Comparison of ENCODE assay signal across 7 cellular contexts in genomic region chr2:218879881-218880748, GRCh38. TPM values are rescaled to one million over a fixed set of nuclear protein-coding genes. Genes with fewer than 3 reads are reported as not detected.
A peak's percentile ranks its signal among the peaks of the same experiment; 100 is the strongest.
DNase-seq lines count a peak whose midpoint lies in the region; ATAC-seq and TF ChIP-seq lines count a peak whose summit lies in the region.

No MANE protein-coding gene starts in this region.

- H3K27ac ChIP-seq in OCI-LY1 (ENCODE audit: low read depth, low read length, poor library complexity, severe bottlenecking): peak overlapping the region; percentile 89

- no peaks in the 10 kb centered on the region for H3F3A ChIP-seq in OCI-LY1 (ENCODE audit: insufficient read depth, low read length)

- no peak for TF ChIP-seq CTCF in OCI-LY1 (IDR thresholded peaks at IDR 0.05; ENCODE audit: low read length)

- no peaks in the 10 kb centered on the region for H3K27me3 ChIP-seq in OCI-LY1 (ENCODE audit: insufficient read depth, low read length)

- H3K4me3 ChIP-seq in OCI-LY1 (ENCODE audit: low read depth, low read length, poor library complexity, severe bottlenecking): peak overlapping the region; percentile 63

- H2AFZ ChIP-seq in OCI-LY1 (ENCODE audit: low read length): no peak overlapping the region

- ATAC-seq in GM18873 (IDR thresholded peaks at IDR 0.05; ENCODE audit: low FRiP score, unreplicated experiment): peak; percentile 62
- ATAC-seq in HG02759 (IDR thresholded peaks at IDR 0.05; ENCODE audit: unreplicated experiment): peak; percentile 73
- peak; percentile 80 for ATAC-seq in memory B cell (ENCODE audit: low read depth)
- peak; percentile 80 to 85 for ATAC-seq in stimulated activated naive B cell treated with anti-CD40 and anti-IgM and Interleukin-4, amounts not matched to agents 10 μg/mL and 1 μg/mL and 100 μg/mL, for 72 hours (replicated peaks)

- H3K27me3 Mint-ChIP-seq in memory B cell: peaks cover 1% of the 10 kb centered on the region
- H3K27me3 Mint-ChIP-seq in stimulated activated naive B cell treated with anti-CD40 and anti-IgM and Interleukin-4, amounts not matched to agents 10 μg/mL and 1 μg/mL and 100 μg/mL, for 72 hours: peaks cover 0 to 11% of the 10 kb centered on the region in 2 donors

- H3K36me3 Mint-ChIP-seq in memory B cell: no peaks in the 10 kb centered on the region
- peaks cover 0 to 1% of the 10 kb centered on the region in 2 donors for H3K36me3 Mint-ChIP-seq in stimulated activated naive B cell treated with anti-CD40 and anti-IgM and Interleukin-4, amounts not matched to agents 10 μg/mL and 1 μg/mL and 100 μg/mL, for 72 hours

- H3K4me1 Mint-ChIP-seq in memory B cell: peaks cover 47% of the 10 kb centered on the region
- peaks cover 48 to 74% of the 10 kb centered on the region in 2 donors for H3K4me1 Mint-ChIP-seq in stimulated activated naive B cell treated with anti-CD40 and anti-IgM and Interleukin-4, amounts not matched to agents 10 μg/mL and 1 μg/mL and 100 μg/mL, for 72 hours

- DNase-seq in activated gamma-delta T cell treated with Interleukin-2 at 50 U/mL for 16 hours (peak; percentile 79), memory B cell (ENCODE audit: low spot score in 2 of 2) (peak; percentile 84 to 88), ureter (ENCODE audit: low spot score) (no peak)
- DNase-seq in stimulated activated naive B cell treated with anti-CD40 and anti-IgM and Interleukin-4, amounts not matched to agents 10 μg/mL and 1 μg/mL and 100 μg/mL, for 72 hours: peak; percentile 72

- no peaks in the 10 kb centered on the region for H3K79me2 ChIP-seq in OCI-LY1 (ENCODE audit: insufficient read depth, low read length)

- peaks cover 80% of the 10 kb centered on the region for H3K4me1 ChIP-seq in OCI-LY1 (ENCODE audit: insufficient read depth, low read length, severe bottlenecking)

- no peaks in the 10 kb centered on the region for H3K9me3 ChIP-seq in OCI-LY1 (ENCODE audit: low read length)

- H3K4me2 ChIP-seq in OCI-LY1 (ENCODE audit: low read length): peak overlapping the region; percentile 62

- H3K4me3 Mint-ChIP-seq in memory B cell: peak overlapping the region; percentile 93
- H3K4me3 Mint-ChIP-seq in stimulated activated naive B cell treated with anti-CD40 and anti-IgM and Interleukin-4, amounts not matched to agents 10 μg/mL and 1 μg/mL and 100 μg/mL, for 72 hours: peak overlapping the region; percentile 83 to 92

- no peaks in the 10 kb centered on the region; the same call in 1 of the 2 replicates for H3K36me3 ChIP-seq in OCI-LY1 (ENCODE audit: insufficient read depth, low read length)

- H3K27ac Mint-ChIP-seq in memory B cell: peak overlapping the region; percentile 97
- peak overlapping the region; percentile 91 for H3K27ac Mint-ChIP-seq in stimulated activated naive B cell treated with anti-CD40 and anti-IgM and Interleukin-4, amounts not matched to agents 10 μg/mL and 1 μg/mL and 100 μg/mL, for 72 hours

- H3K9ac ChIP-seq in OCI-LY1 (ENCODE audit: low read length): peak overlapping the region; percentile 70

- no peaks in the 10 kb centered on the region for H3K9me2 ChIP-seq in OCI-LY1 (ENCODE audit: low read depth, low read length)

- no peaks in the 10 kb centered on the region for H3K9me3 Mint-ChIP-seq in memory B cell
- H3K9me3 Mint-ChIP-seq in stimulated activated naive B cell treated with anti-CD40 and anti-IgM and Interleukin-4, amounts not matched to agents 10 μg/mL and 1 μg/mL and 100 μg/mL, for 72 hours: no peaks in the 10 kb centered on the region

- no peaks in the 10 kb centered on the region for H4K20me1 ChIP-seq in OCI-LY1 (ENCODE audit: insufficient read depth, low read length)

RNA-seq across cellular contexts. Expression of gene WNT10A, which starts 0.5 kb away (rescaled TPM):
- 4.0 TPM for total RNA-seq in ureter

RNA-seq across cellular contexts. Expression of gene WNT6, which starts 20.5 kb away (rescaled TPM):
- 0.78 TPM for total RNA-seq in ureter

RNA-seq across cellular contexts. Expression of gene PRKAG3, which starts 48.5 kb away (rescaled TPM):
- total RNA-seq in ureter: not detected
